ENCODE assay signal across 18 cellular contexts in the genomic region with DNA sequence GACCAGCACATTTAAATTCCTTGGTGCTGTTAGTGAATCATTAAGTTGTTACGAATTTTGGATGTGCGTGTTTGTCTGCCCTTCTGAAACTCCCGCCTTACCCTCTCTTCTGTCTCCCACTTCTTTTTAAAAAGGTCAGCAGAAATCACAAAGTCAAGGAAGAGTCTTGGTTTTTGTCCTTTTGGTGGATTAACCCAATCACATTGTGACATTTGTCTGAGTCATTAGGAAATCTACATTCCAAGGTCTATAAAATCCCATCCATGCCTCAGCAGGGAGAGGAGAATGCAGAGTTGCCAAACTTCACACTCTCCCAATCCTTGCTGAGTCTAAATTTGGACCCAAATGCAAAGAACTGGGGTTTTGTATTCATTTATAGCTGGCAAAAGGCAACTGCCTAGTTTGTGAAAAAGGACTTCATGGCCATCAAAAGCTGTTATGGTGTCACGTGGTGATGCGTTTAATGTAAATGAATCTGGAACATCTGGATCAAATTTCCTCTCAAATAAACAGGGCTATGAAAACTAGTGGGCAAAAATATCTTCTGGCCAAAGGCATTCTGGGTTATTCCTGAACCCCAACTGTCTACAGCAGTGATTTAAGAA.
DNase-seq lines count a peak whose midpoint lies in the region; ATAC-seq and TF ChIP-seq lines count a peak whose summit lies in the region.
"Had no signal": no experiment of that assay in that cellular context is flagged by ENCODE, and none has a peak within 500 bp of the region (broad histone marks: within the 10 kb centered on the region; RNA-seq: fewer than 3 reads in every experiment).

No MANE protein-coding gene starts in this region.

- no peak overlapping the region for H3K4me3 ChIP-seq in GM23248
- peak overlapping the region; percentile 58 for H3K4me3 ChIP-seq in SK-N-MC
- H3K4me3 ChIP-seq in fibroblast of the aortic adventitia (ENCODE audit: low read depth, low read length), result no peak overlapping the region
- no peak overlapping the region for H3K4me3 ChIP-seq in smooth muscle cell

- no peak for TF ChIP-seq CTCF in fibroblast of the aortic adventitia (IDR thresholded peaks at IDR 0.05; ENCODE audit: insufficient read depth, low read length)
- no peak for TF ChIP-seq CTCF in smooth muscle cell (IDR thresholded peaks at IDR 0.05; ENCODE audit: borderline replicate concordance, insufficient read depth, poor library complexity, severe bottlenecking)

- no peaks in the 10 kb centered on the region for H3K27me3 ChIP-seq in GM23248 (replicated peaks; ENCODE audit: insufficient read depth)
- no peaks in the 10 kb centered on the region for H3K27me3 ChIP-seq in smooth muscle cell (ENCODE audit: low read depth)

- H3K79me2 ChIP-seq in GM23248 (ENCODE audit: insufficient read depth) (no peaks in the 10 kb centered on the region), smooth muscle cell (ENCODE audit: low read depth) (no peaks in the 10 kb centered on the region)

- H3F3A ChIP-seq in GM23248 (ENCODE audit: insufficient read depth) (peaks cover 48% of the 10 kb centered on the region), smooth muscle cell (ENCODE audit: low read depth) (peaks cover 8% of the 10 kb centered on the region)

- H4K20me1 ChIP-seq in GM23248 (ENCODE audit: insufficient read depth) (no peaks in the 10 kb centered on the region), smooth muscle cell (ENCODE audit: low read depth) (no peaks in the 10 kb centered on the region)

- ATAC-seq in HG03378 (IDR thresholded peaks at IDR 0.05; ENCODE audit: unreplicated experiment) (no peak), GM21423 (IDR thresholded peaks at IDR 0.05; ENCODE audit: unreplicated experiment) (no peak)
- ATAC-seq: activated naive CD4-positive, alpha-beta T cell treated with anti-CD3 and anti-CD28 coated beads, Interleukin-2, amount 50 U/mL, for 72 hours; stimulated activated naive CD8-positive, alpha-beta T cell treated with anti-CD3 and anti-CD28 coated beads, Interleukin-15, amount 100 ng/mL, for 72 hours had no signal

- 1 to 3% methylated on average over 5 of the region's 5 CpGs for WGBS in GM23248 (ENCODE audit: low coverage in 1 of 2, low lambda C conversion rate in 2 of 2, missing lambda C conversion rate in 2 of 2), 2 experiments
- 39% methylated on average over 5 of the region's 5 CpGs for WGBS in smooth muscle cell (ENCODE audit: low lambda C conversion rate)

- in situ Hi-C loops in GM23248 (cut with MboI), result no loop called here

- H3K9ac ChIP-seq in GM23248 (peak overlapping the region; percentile 51), SK-N-MC (ENCODE audit: insufficient read length) (peak overlapping the region; percentile 54), smooth muscle cell (ENCODE audit: low read depth) (peak overlapping the region; percentile 67)

- H3K36me3 ChIP-seq in GM23248 (ENCODE audit: low read depth) (no peaks in the 10 kb centered on the region), SK-N-MC (ENCODE audit: insufficient read depth, low read length) (no peaks in the 10 kb centered on the region), smooth muscle cell (ENCODE audit: low read depth) (no peaks in the 10 kb centered on the region)

- H3K9me2 ChIP-seq in GM23248 (ENCODE audit: insufficient read depth), result no peaks in the 10 kb centered on the region

- H2AFZ ChIP-seq in GM23248, result peak overlapping the region; percentile 6; the same call in 1 of the 2 replicates
- H2AFZ ChIP-seq in smooth muscle cell (ENCODE audit: low read depth), result no peak overlapping the region

- H3K27ac ChIP-seq in GM23248 (peak overlapping the region; percentile 83), SK-N-MC (peak overlapping the region; percentile 98), smooth muscle cell (ENCODE audit: low read depth) (peak overlapping the region; percentile 83)

- H3K9me3 ChIP-seq in GM23248 (ENCODE audit: low read depth) (no peaks in the 10 kb centered on the region), SK-N-MC (ENCODE audit: low read depth, low read length) (no peaks in the 10 kb centered on the region), smooth muscle cell (replicated peaks; ENCODE audit: low read depth) (no peaks in the 10 kb centered on the region)

- H3K4me2 ChIP-seq in GM23248 (ENCODE audit: unreplicated experiment), result peak overlapping the region; percentile 26
- H3K4me2 ChIP-seq in smooth muscle cell, result peak overlapping the region; percentile 36

- H3K4me1 ChIP-seq in GM23248 (ENCODE audit: insufficient read depth) (peaks cover 51% of the 10 kb centered on the region), smooth muscle cell (ENCODE audit: low read depth) (peaks cover 4% of the 10 kb centered on the region)

- DNase-seq in GM23248, result peak; percentile 85
- peak; percentile 84 for DNase-seq in SK-N-MC (ENCODE audit: low read depth, low spot score)
- DNase-seq in fibroblast of the aortic adventitia (ENCODE audit: low read depth), result peak; percentile 49
- no peak for DNase-seq in smooth muscle cell (lab: John Stamatoyannopoulos, UW; ENCODE audit: unreplicated experiment)
- DNase-seq in cerebellum (ENCODE audit: low spot score), result no peak
- DNase-seq: activated CD4-positive, alpha-beta T cell treated with anti-CD3 and anti-CD28 coated beads for 4 hours; activated T-cell treated with anti-CD3 and anti-CD28 coated beads for 4 hours; CD8-positive, alpha-beta memory T cell; GF-D8; kidney glomerular epithelial cell; NCI-H2171; posterior cingulate gyrus; SHP77; stimulated activated naive CD8-positive, alpha-beta T cell treated with anti-CD3 and anti-CD28 coated beads, Interleukin-15, amount 100 ng/mL, for 72 hours; T-helper 9 cell had no signal

Comparison
In these comparisons a context has a peak if more than half of its experiments do, and no peak if none do; other contexts are left out.
1. DNase-seq: peak in GM23248 (single experiment), SK-N-MC (single experiment) and fibroblast of the aortic adventitia (single experiment); none in smooth muscle cell (single experiment) and cerebellum (single experiment).
2. Peak in every context shown above with its lines, with median percentiles within 50 percentile points of each other: H3K27ac ChIP-seq and H3K9ac ChIP-seq.